Comparison of ENCODE assay signal across 8 cellular contexts in the genomic region with DNA sequence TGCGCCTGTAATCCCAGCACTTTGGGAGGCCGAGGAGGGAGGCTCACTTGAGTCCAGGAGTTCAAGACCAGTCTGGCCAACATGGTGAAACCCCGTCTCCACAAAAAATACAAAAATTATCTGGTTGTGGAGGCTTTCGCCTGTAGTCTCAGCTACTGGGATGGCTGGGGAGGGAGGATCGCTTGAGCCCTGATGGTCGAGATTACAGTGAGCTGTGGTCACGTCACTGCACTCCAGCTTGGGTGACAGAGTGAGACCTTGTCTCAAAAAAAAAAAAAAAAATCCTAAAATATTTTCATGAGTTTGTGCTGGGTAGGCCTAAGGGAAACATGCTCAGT. TPM values are rescaled to one million over a fixed set of nuclear protein-coding genes. Genes with fewer than 3 reads are reported as not detected.
DNase-seq lines count a peak whose midpoint lies in the region; ATAC-seq and TF ChIP-seq lines count a peak whose summit lies in the region.
"Not testable (repeated sequence)": the region's sequence is repeated elsewhere in the genome, so short reads cannot be mapped to it uniquely, and the experiment has no call there.

No MANE protein-coding gene starts in this region.

- H3K36me3 Mint-ChIP-seq in activated CD8-positive, alpha-beta memory T cell treated with anti-CD3 and anti-CD28 coated beads, Interleukin-2, amount 10 ng/mL, durations not matched to agents 7 days and 5 days; chondrocyte (ENCODE audit: low read depth); naive thymus-derived CD8-positive, alpha-beta T cell: not testable (repeated sequence)
- peaks cover 18% of the 10 kb centered on the region for H3K36me3 Mint-ChIP-seq in stimulated activated naive CD8-positive, alpha-beta T cell treated with anti-CD3 and anti-CD28 coated beads, Interleukin-15, Interleukin-2, amounts not matched to agents 100 ng/mL and 50 ng/mL, for 24 hours (ENCODE audit: low read depth)

- TF ChIP-seq CTCF in AG09309 (IDR thresholded peaks at IDR 0.05; ENCODE audit: control insufficient read depth, insufficient read depth, low read depth, low read length, missing control alignments); Loucy (conservative IDR thresholded peaks at IDR 0.05; ENCODE audit: low read length); chondrocyte (IDR thresholded peaks at IDR 0.05); right atrium auricular region (IDR thresholded peaks at IDR 0.05): not testable (repeated sequence)

- peak overlapping the region; percentile 96 for H2AFZ ChIP-seq in Loucy (ENCODE audit: low read length)

- peak; percentile 30 for ATAC-seq in GM21528 (IDR thresholded peaks at IDR 0.05; ENCODE audit: low FRiP score, unreplicated experiment)
- not testable (repeated sequence) for ATAC-seq in activated CD8-positive, alpha-beta memory T cell treated with anti-CD3 and anti-CD28 coated beads, Interleukin-2, amount 10 ng/mL, durations not matched to agents 7 days and 5 days; naive thymus-derived CD8-positive, alpha-beta T cell

- peaks cover 25% of the 10 kb centered on the region for H3K4me1 ChIP-seq in Loucy (ENCODE audit: insufficient read depth, low read length, poor library complexity, severe bottlenecking)
- peaks cover 0 to 44% of the 10 kb centered on the region in 2 donors for H3K4me1 ChIP-seq in right atrium auricular region

- not testable (repeated sequence) for H3K27me3 ChIP-seq in Loucy (ENCODE audit: insufficient read depth, low read length, poor library complexity, severe bottlenecking); right atrium auricular region

- peaks cover 19% of the 10 kb centered on the region for H3K79me2 ChIP-seq in Loucy (ENCODE audit: insufficient read depth, low read length)

- peak overlapping the region; percentile 85 for H3K27ac Mint-ChIP-seq in activated CD8-positive, alpha-beta memory T cell treated with anti-CD3 and anti-CD28 coated beads, Interleukin-2, amount 10 ng/mL, durations not matched to agents 7 days and 5 days
- H3K27ac Mint-ChIP-seq in chondrocyte (ENCODE audit: unreplicated experiment), result peak overlapping the region; percentile 70
- peak overlapping the region in 7 of 10 donors; percentile 35 to 90 (median 82) for H3K27ac Mint-ChIP-seq in naive thymus-derived CD8-positive, alpha-beta T cell
- peak overlapping the region; percentile 81 for H3K27ac Mint-ChIP-seq in stimulated activated naive CD8-positive, alpha-beta T cell treated with anti-CD3 and anti-CD28 coated beads, Interleukin-15, Interleukin-2, amounts not matched to agents 100 ng/mL and 50 ng/mL, for 24 hours

- CTCF ChIA-PET in activated CD8-positive, alpha-beta memory T cell treated with anti-CD3 and anti-CD28 coated beads, Interleukin-2, amount 10 ng/mL, durations not matched to agents 7 days and 5 days (lab: Charles Lee), result interaction anchor here (1.3 to 4.5 kb wide), 2 partner anchors 528 to 535 kb away, joined by 3 to 45 read pairs; no protein-coding TSS in a partner anchor

- not testable (repeated sequence) for H3K9me2 ChIP-seq in Loucy (replicated peaks; ENCODE audit: low read depth, low read length)

- not testable (repeated sequence) for H4K20me1 ChIP-seq in Loucy (ENCODE audit: insufficient read depth, low read length, poor library complexity, severe bottlenecking)

- H3K4me2 ChIP-seq in Loucy (ENCODE audit: low read depth, low read length, poor library complexity, severe bottlenecking), result peak overlapping the region; percentile 83

- H3F3A ChIP-seq in Loucy (ENCODE audit: low read depth), result not testable (repeated sequence)

- peaks cover 43% of the 10 kb centered on the region for H3K4me1 Mint-ChIP-seq in activated CD8-positive, alpha-beta memory T cell treated with anti-CD3 and anti-CD28 coated beads, Interleukin-2, amount 10 ng/mL, durations not matched to agents 7 days and 5 days
- peaks cover 31% of the 10 kb centered on the region for H3K4me1 Mint-ChIP-seq in chondrocyte (ENCODE audit: low read depth)
- peaks cover 27 to 46% (median 41%) of the 10 kb centered on the region in 4 donors for H3K4me1 Mint-ChIP-seq in naive thymus-derived CD8-positive, alpha-beta T cell
- peaks cover 42% of the 10 kb centered on the region for H3K4me1 Mint-ChIP-seq in stimulated activated naive CD8-positive, alpha-beta T cell treated with anti-CD3 and anti-CD28 coated beads, Interleukin-15, Interleukin-2, amounts not matched to agents 100 ng/mL and 50 ng/mL, for 24 hours (ENCODE audit: low read depth)

- peak overlapping the region; percentile 96 for H3K27ac ChIP-seq in right atrium auricular region

- not testable (repeated sequence) for H3K9me3 ChIP-seq in Loucy (ENCODE audit: insufficient read depth, low read depth, low read length); right atrium auricular region

- not testable (repeated sequence) for H3K27me3 Mint-ChIP-seq in activated CD8-positive, alpha-beta memory T cell treated with anti-CD3 and anti-CD28 coated beads, Interleukin-2, amount 10 ng/mL, durations not matched to agents 7 days and 5 days; chondrocyte (ENCODE audit: low read depth); naive thymus-derived CD8-positive, alpha-beta T cell; stimulated activated naive CD8-positive, alpha-beta T cell treated with anti-CD3 and anti-CD28 coated beads, Interleukin-15, Interleukin-2, amounts not matched to agents 100 ng/mL and 50 ng/mL, for 24 hours

- POLR2A ChIA-PET in naive thymus-derived CD8-positive, alpha-beta T cell (lab: Charles Lee), result interaction anchor here (0.5 to 0.9 kb wide), 2 partner anchors 9 to 11 kb away, joined by 3 read pairs; no protein-coding TSS in a partner anchor

- H3K36me3 ChIP-seq in Loucy (ENCODE audit: insufficient read depth, low read length); right atrium auricular region: not testable (repeated sequence)

- H3K9ac ChIP-seq in Loucy (ENCODE audit: low read depth, low read length, poor library complexity, severe bottlenecking), result peak overlapping the region; percentile 57

- not testable (repeated sequence) for DNase-seq in AG09309 (ENCODE audit: low read depth); activated CD8-positive, alpha-beta memory T cell treated with anti-CD3 and anti-CD28 coated beads, Interleukin-2, amount 10 ng/mL, durations not matched to agents 7 days and 5 days; chondrocyte (ENCODE audit: low spot score); right atrium auricular region (ENCODE audit: low spot score); naive thymus-derived CD8-positive, alpha-beta T cell

- H3K9me3 Mint-ChIP-seq in activated CD8-positive, alpha-beta memory T cell treated with anti-CD3 and anti-CD28 coated beads, Interleukin-2, amount 10 ng/mL, durations not matched to agents 7 days and 5 days (ENCODE audit: low read depth); chondrocyte (ENCODE audit: low read depth); naive thymus-derived CD8-positive, alpha-beta T cell; stimulated activated naive CD8-positive, alpha-beta T cell treated with anti-CD3 and anti-CD28 coated beads, Interleukin-15, Interleukin-2, amounts not matched to agents 100 ng/mL and 50 ng/mL, for 24 hours: not testable (repeated sequence)

- H3K4me3 Mint-ChIP-seq in activated CD8-positive, alpha-beta memory T cell treated with anti-CD3 and anti-CD28 coated beads, Interleukin-2, amount 10 ng/mL, durations not matched to agents 7 days and 5 days, result peak overlapping the region; percentile 88
- peak overlapping the region; percentile 89 for H3K4me3 Mint-ChIP-seq in chondrocyte (ENCODE audit: unreplicated experiment)
- H3K4me3 Mint-ChIP-seq in naive thymus-derived CD8-positive, alpha-beta T cell, result peak overlapping the region; percentile 87 to 97 (median 96)
- peak overlapping the region; percentile 96 for H3K4me3 Mint-ChIP-seq in stimulated activated naive CD8-positive, alpha-beta T cell treated with anti-CD3 and anti-CD28 coated beads, Interleukin-15, Interleukin-2, amounts not matched to agents 100 ng/mL and 50 ng/mL, for 24 hours

- peak overlapping the region; percentile 80 for H3K4me3 ChIP-seq in AG09309 (ENCODE audit: control insufficient read depth, low read depth, low read length)
- H3K4me3 ChIP-seq in Loucy (ENCODE audit: low read length, poor library complexity, severe bottlenecking), result peak overlapping the region; percentile 92
- peak overlapping the region; percentile 70 to 72 for H3K4me3 ChIP-seq in right atrium auricular region

RNA-seq across cellular contexts. Expression of gene ACAT1, which starts 0.5 kb away (rescaled TPM):
- total RNA-seq in activated CD8-positive, alpha-beta memory T cell treated with anti-CD3 and anti-CD28 coated beads, Interleukin-2, amount 10 ng/mL, durations not matched to agents 7 days and 5 days, result 10 to 100 TPM; 75.5 to 77.2 TPM
- total RNA-seq in chondrocyte (38.7 to 43.1 TPM (median 40.9 TPM) in 3 replicates), right atrium auricular region (100 to 1,000 TPM; 175 to 632 TPM)
- total RNA-seq in naive thymus-derived CD8-positive, alpha-beta T cell, result 10 to 100 TPM; 30.7 to 33.1 TPM
- polyA plus RNA-seq in naive thymus-derived CD8-positive, alpha-beta T cell, result 10 to 100 TPM; 29.6 to 32.9 (median 29.7) TPM
